ENCODE assay signal across 14 cellular contexts in genomic region chr3:128079823-128080222, GRCh38.
"Had no signal": no experiment of that assay in that cellular context is flagged by ENCODE, and none has a peak within 500 bp of the region (broad histone marks: within the 10 kb centered on the region; RNA-seq: fewer than 3 reads in every experiment).

No MANE protein-coding gene starts in this region.

- H2AFZ ChIP-seq: neural progenitor cell, parathyroid adenoma had no signal

- H3K9ac ChIP-seq: neural progenitor cell, parathyroid adenoma had no signal

- H3K27me3 Mint-ChIP-seq: activated CD4-positive, alpha-beta memory T cell treated with anti-CD3 and anti-CD28 coated beads for 36 hours; activated naive CD8-positive, alpha-beta T cell treated with anti-CD3 and anti-CD28 coated beads, Interleukin-2, amount 50 U/mL, for 24 hours; type B pancreatic cell had no signal

- H3K79me2 ChIP-seq: parathyroid adenoma had no signal

- H3K27me3 ChIP-seq: gastrocnemius medialis had no signal

- H3K27ac ChIP-seq: gastrocnemius medialis, neural progenitor cell, parathyroid adenoma, spleen had no signal

- H3K4me2 ChIP-seq: neural progenitor cell had no signal

- ATAC-seq: activated naive CD8-positive, alpha-beta T cell treated with anti-CD3 and anti-CD28 coated beads, Interleukin-2, amount 50 U/mL, for 24 hours; gastrocnemius medialis; left lung had no signal

- H3K36me3 ChIP-seq: gastrocnemius medialis, neural progenitor cell had no signal

- H3K9me3 Mint-ChIP-seq: activated CD4-positive, alpha-beta memory T cell treated with anti-CD3 and anti-CD28 coated beads for 36 hours; activated naive CD8-positive, alpha-beta T cell treated with anti-CD3 and anti-CD28 coated beads, Interleukin-2, amount 50 U/mL, for 24 hours; mesothelial cell of epicardium; neural progenitor cell; type B pancreatic cell had no signal

- H3K4me3 ChIP-seq: gastrocnemius medialis, left lung, neural progenitor cell, spleen had no signal

- H3K4me3 Mint-ChIP-seq: activated CD4-positive, alpha-beta memory T cell treated with anti-CD3 and anti-CD28 coated beads for 36 hours; activated naive CD8-positive, alpha-beta T cell treated with anti-CD3 and anti-CD28 coated beads, Interleukin-2, amount 50 U/mL, for 24 hours; mesothelial cell of epicardium; neural progenitor cell; type B pancreatic cell had no signal

- H3K9me3 ChIP-seq: gastrocnemius medialis, left lung, spleen had no signal

- DNase-seq: activated CD4-positive, alpha-beta memory T cell treated with anti-CD3 and anti-CD28 coated beads for 36 hours; activated naive CD4-positive, alpha-beta T cell treated with Interleukin-2 at 50 U/mL for 16 hours; activated naive CD8-positive, alpha-beta T cell treated with anti-CD3 and anti-CD28 coated beads, Interleukin-2, amount 50 U/mL, for 24 hours; effector CD4-positive, alpha-beta T cell; gastrocnemius medialis; retina; spleen; stimulated activated CD4-positive, alpha-beta T cell treated with anti-CD3 and anti-CD28 coated beads, Interleukin-1b, Interleukin-23, amount 100 ng/mL, for 48 hours; stimulated activated naive CD4-positive, alpha-beta T cell had no signal

- H3K27ac Mint-ChIP-seq: activated CD4-positive, alpha-beta memory T cell treated with anti-CD3 and anti-CD28 coated beads for 36 hours; activated naive CD8-positive, alpha-beta T cell treated with anti-CD3 and anti-CD28 coated beads, Interleukin-2, amount 50 U/mL, for 24 hours; mesothelial cell of epicardium; neural progenitor cell; type B pancreatic cell had no signal
